Comparison of ENCODE assay signal across 1 cellular context in genomic region chr2:169983506-169983905, GRCh38.
TF ChIP-seq lines count a peak whose summit lies in the region.

No MANE protein-coding gene starts in this region.

TF ChIP-seq in IMR-90, 13 proteins besides CTCF, POLR2A, EP300 and RAD21 (continued from another document):
- TF ChIP-seq NFE2L2 (IDR thresholded peaks at IDR 0.05; ENCODE audit: low read depth, low read length) (no peak), MAZ (IDR thresholded peaks at IDR 0.05; ENCODE audit: borderline replicate concordance, low read depth, low read length) (no peak), FOS (IDR thresholded peaks at IDR 0.05; ENCODE audit: low read depth, low read length) (no peak), MAFK (IDR thresholded peaks at IDR 0.05; ENCODE audit: low read depth, low read length) (no peak)
- TF ChIP-seq, protein P1, sequence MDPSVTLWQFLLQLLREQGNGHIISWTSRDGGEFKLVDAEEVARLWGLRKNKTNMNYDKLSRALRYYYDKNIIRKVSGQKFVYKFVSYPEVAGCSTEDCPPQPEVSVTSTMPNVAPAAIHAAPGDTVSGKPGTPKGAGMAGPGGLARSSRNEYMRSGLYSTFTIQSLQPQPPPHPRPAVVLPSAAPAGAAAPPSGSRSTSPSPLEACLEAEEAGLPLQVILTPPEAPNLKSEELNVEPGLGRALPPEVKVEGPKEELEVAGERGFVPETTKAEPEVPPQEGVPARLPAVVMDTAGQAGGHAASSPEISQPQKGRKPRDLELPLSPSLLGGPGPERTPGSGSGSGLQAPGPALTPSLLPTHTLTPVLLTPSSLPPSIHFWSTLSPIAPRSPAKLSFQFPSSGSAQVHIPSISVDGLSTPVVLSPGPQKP (IDR thresholded peaks at IDR 0.05; ENCODE audit: borderline replicate concordance, low read depth, low read length): no peak
